ENCODE assay signal across 8 cellular contexts in genomic region chr1:85465791-85466134, GRCh38. TPM values are rescaled to one million over a fixed set of nuclear protein-coding genes. Genes with fewer than 3 reads are reported as not detected.
DNase-seq lines count a peak whose midpoint lies in the region; ATAC-seq, FAIRE-seq and TF ChIP-seq lines count a peak whose summit lies in the region.

No MANE protein-coding gene starts in this region.

- H3K36me3 ChIP-seq in trophoblast cell (ENCODE audit: control insufficient read depth in 1 of 2, insufficient read depth in 2 of 2, low read length in 2 of 2): no peaks in the 10 kb centered on the region

- no peak overlapping the region for H3K23ac ChIP-seq in trophoblast cell (ENCODE audit: low read length)

- H3K18ac ChIP-seq in trophoblast cell (ENCODE audit: low read length): no peak overlapping the region

- no peak overlapping the region for H4K12ac ChIP-seq in trophoblast cell (ENCODE audit: low read depth, low read length)

- H3K4me2 ChIP-seq in trophoblast cell (ENCODE audit: low read length): peak overlapping the region; percentile 87

- H2BK120ac ChIP-seq in trophoblast cell (ENCODE audit: insufficient read depth, low read length, poor library complexity): no peak overlapping the region

- no peak overlapping the region for H3K27ac ChIP-seq in trophoblast cell (ENCODE audit: low read depth, low read length)

- H3K4me3 ChIP-seq in trophoblast cell (ENCODE audit: low read depth, low read length): no peak overlapping the region

- DNase-seq in EH (ENCODE audit: low read depth) (peak; percentile 65), RKO (ENCODE audit: low spot score) (peak; percentile 16), fibroblast of gingiva (ENCODE audit: low read depth) (peak; percentile 44), trophoblast cell (no peak), epidermal melanocyte (ENCODE audit: insufficient read length, low spot score) (no peak), GM12891 (ENCODE audit: insufficient read length, low spot score) (no peak), GM19238 (ENCODE audit: insufficient read length, low spot score) (no peak)

- no CpG with 5 or more reads among the region's 1 CpG for WGBS in trophoblast cell (ENCODE audit: extremely low coverage, insufficient coverage, insufficient read length)

- no peak overlapping the region for H3K4ac ChIP-seq in trophoblast cell (ENCODE audit: low read depth, low read length)

- no peak overlapping the region for H3K14ac ChIP-seq in trophoblast cell (ENCODE audit: low read length)

- peaks cover 3% of the 10 kb centered on the region for H3K27me3 ChIP-seq in trophoblast cell (ENCODE audit: insufficient read depth, low read length)

- H3K79me2 ChIP-seq in trophoblast cell (ENCODE audit: control insufficient read depth, insufficient read depth, low read length, poor library complexity): no peaks in the 10 kb centered on the region

- no peak for TF ChIP-seq POLR2A in GM12891 (IDR thresholded peaks at IDR 0.05; ENCODE audit: low read depth, low read length)

- H3K4me1 ChIP-seq in trophoblast cell (ENCODE audit: control insufficient read depth in 1 of 2, insufficient read depth in 2 of 2, low read length in 2 of 2): no peaks in the 10 kb centered on the region

- peaks cover 4% of the 10 kb centered on the region for H3K79me1 ChIP-seq in trophoblast cell (ENCODE audit: low read length)

- H2AK5ac ChIP-seq in trophoblast cell (ENCODE audit: low read length): no peak overlapping the region

- H2BK5ac ChIP-seq in trophoblast cell (ENCODE audit: low read depth, low read length, poor library complexity): no peak overlapping the region

- no peaks in the 10 kb centered on the region for H3K9me3 ChIP-seq in trophoblast cell (ENCODE audit: insufficient read depth, low read depth, low read length)

- H4K8ac ChIP-seq in trophoblast cell (ENCODE audit: low read depth, low read length): no peak overlapping the region

- H2BK12ac ChIP-seq in trophoblast cell (ENCODE audit: low read length): no peak overlapping the region

- no peak for FAIRE-seq in GM12891 (lab: Jason Lieb, UNC)

- no peak overlapping the region for H3K9ac ChIP-seq in trophoblast cell (ENCODE audit: low read length)

- ATAC-seq in GM21367 (IDR thresholded peaks at IDR 0.05; ENCODE audit: unreplicated experiment): no peak

- H4K91ac ChIP-seq in trophoblast cell (ENCODE audit: low read depth, low read length): no peak overlapping the region

- H2AFZ ChIP-seq in trophoblast cell (ENCODE audit: insufficient read depth, low read length, poor library complexity): no peak overlapping the region

TF ChIP-seq in GM12891, 5 proteins besides CTCF, POLR2A, EP300 and RAD21:
- TF ChIP-seq PAX5 (IDR thresholded peaks at IDR 0.05; ENCODE audit: insufficient read depth, low read length, severe bottlenecking): no peak
- TF ChIP-seq SPI1 (IDR thresholded peaks at IDR 0.05; ENCODE audit: low read depth, low read length): no peak
- TF ChIP-seq POU2F2 (IDR thresholded peaks at IDR 0.05; ENCODE audit: low read depth, low read length): no peak
- TF ChIP-seq TAF1 (IDR thresholded peaks at IDR 0.05; ENCODE audit: low read depth, low read length): no peak
- no peak for TF ChIP-seq POLR2AphosphoS5 (IDR thresholded peaks at IDR 0.05; ENCODE audit: low read depth, low read length)
TF ChIP-seq in GM12891: peak in this region for 0.

RNA-seq across cellular contexts. Expression of gene DDAH1, which starts 0.8 kb away (rescaled TPM):
- 25.8 and 27.4 TPM in 2 replicates for polyA plus RNA-seq in trophoblast cell (2013)
- 0.12 TPM for polyA plus RNA-seq in GM12891 (2012; ENCODE audit: low read depth, missing spikeins)

Comparison
In these comparisons a context has a peak if more than half of its experiments do, and no peak if none do; other contexts are left out.
1. DNase-seq: peak in EH (single experiment), RKO (single experiment) and fibroblast of gingiva (single experiment); none in trophoblast cell (0 of 2), epidermal melanocyte (single experiment), GM12891 (single experiment) and GM19238 (single experiment).